19 cellular contexts compared by ENCODE assay signal in genomic region chr3:34152641-34153040, GRCh38.
"Had no signal": no experiment of that assay in that cellular context is flagged by ENCODE, and none has a peak within 500 bp of the region (broad histone marks: within the 10 kb centered on the region; RNA-seq: fewer than 3 reads in every experiment).

No MANE protein-coding gene starts in this region.

- DNase-seq: Karpas-422; KG1; MG63; NCI-H1092; NCI-H1105 treated with DMSO at 0.1 percent for 48 hours; NCI-H1417 treated with DMSO at 0.1 percent for 48 hours; NCI-H146; NCI-H1694 treated with DMSO at 0.1 percent for 48 hours; NCI-H1930; NCI-H2081; NCI-H2107; NCI-H2227 treated with DMSO at 0.1 percent for 48 hours; NCI-H526 treated with DMSO at 0.1 percent for 48 hours; NCI-H748 treated with DMSO at 0.1 percent for 48 hours; NK-92 treated with Interleukin-12 subunit alpha and Interleukin-12 subunit beta, amount 100 ng/mL, for 24 hours; PC-3; SHP77; SK-N-SH had no signal

- ATAC-seq: Panc1, PC-3 had no signal
